1 cellular context compared by ENCODE assay signal in the genomic region with DNA sequence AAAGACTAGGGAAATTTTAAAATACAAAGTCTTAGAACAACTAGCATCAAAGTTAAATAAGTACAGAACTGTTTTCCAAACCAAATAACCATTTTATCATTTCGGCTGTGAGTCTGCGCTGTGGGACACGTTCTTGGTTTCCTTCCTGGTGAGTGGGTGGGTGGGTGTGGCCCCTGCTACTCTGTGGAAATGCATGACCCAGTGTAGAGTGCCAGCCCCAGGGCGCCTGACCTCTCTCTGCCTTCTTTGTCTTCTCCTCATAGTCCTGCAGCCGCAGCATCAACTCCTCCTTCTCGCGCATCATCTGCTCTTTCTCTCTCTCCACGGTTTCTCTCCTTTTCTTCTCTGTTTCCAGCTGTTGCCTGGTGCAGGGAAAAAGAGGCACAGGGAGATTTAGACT.
TF ChIP-seq lines count a peak whose summit lies in the region.

No MANE protein-coding gene starts in this region.

TF ChIP-seq in GM23338, 12 proteins besides CTCF, POLR2A, EP300 and RAD21:
- TF ChIP-seq CREB1 (CRISPR knock-in tag; IDR thresholded peaks at IDR 0.05; ENCODE audit: low read depth) = no peak
